Comparison of ENCODE assay signal across 8 cellular contexts in the genomic region with DNA sequence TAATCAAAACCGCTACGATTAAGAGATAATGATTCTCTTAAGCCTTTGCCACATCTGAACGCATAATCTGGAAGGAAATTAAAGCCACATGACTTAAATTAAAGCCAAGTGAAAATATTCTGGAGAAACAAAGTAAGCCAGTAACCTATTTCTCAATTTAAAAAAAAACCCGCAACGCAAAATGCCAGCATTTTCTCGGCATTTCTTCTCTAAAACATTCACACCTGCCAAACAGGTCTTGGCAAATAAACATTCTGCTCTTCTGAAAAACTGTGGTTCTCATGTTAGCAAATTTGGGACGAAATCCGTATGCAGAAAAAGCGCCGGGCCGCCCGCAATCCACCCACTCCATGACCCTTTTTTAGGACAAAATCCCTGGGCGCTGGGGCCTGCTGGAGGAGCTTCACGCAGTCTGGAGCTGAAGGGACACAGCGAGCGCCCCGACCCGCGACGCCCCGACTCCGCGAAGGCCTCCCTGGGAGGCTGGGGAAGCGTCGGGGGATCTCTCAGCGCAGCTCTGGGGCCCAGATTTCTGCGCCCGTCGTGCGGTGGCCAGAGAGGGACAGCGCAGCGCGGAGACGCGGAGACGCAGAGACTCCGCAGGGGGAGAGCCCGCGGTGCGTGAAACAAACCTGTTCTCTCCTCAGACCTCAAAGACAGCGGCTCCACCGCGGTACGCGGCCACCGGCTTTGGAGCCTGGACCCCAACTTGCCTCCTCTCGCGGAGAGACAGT. TPM values are rescaled to one million over a fixed set of nuclear protein-coding genes. Genes with fewer than 3 reads are reported as not detected.
DNase-seq lines count a peak whose midpoint lies in the region; ATAC-seq and TF ChIP-seq lines count a peak whose summit lies in the region.

No MANE protein-coding gene starts in this region.

- in situ Hi-C loops in G401 (cut with HindIII; ENCODE audit: low sequenced_read_pairs) = no loop called here

- H3K4me1 Mint-ChIP-seq in mesothelial cell of epicardium = peaks cover 57% of the 10 kb centered on the region

- H3K4me1 ChIP-seq in urinary bladder (ENCODE audit: insufficient read depth) = no peaks in the 10 kb centered on the region

- H3K36me3 ChIP-seq in urinary bladder (ENCODE audit: insufficient read depth) = no peaks in the 10 kb centered on the region

- peak overlapping the region; percentile 100 for H3K4me3 Mint-ChIP-seq in mesothelial cell of epicardium

- H3K27ac Mint-ChIP-seq in mesothelial cell of epicardium = peak overlapping the region; percentile 97

- peak; percentile 39 for ATAC-seq in GM21737 (IDR thresholded peaks at IDR 0.05; ENCODE audit: unreplicated experiment)

- peak overlapping the region; percentile 88 for H3K4me3 ChIP-seq in GM12875 (ENCODE audit: low read depth, low read length)
- H3K4me3 ChIP-seq in Jurkat, Clone E6-1 (ENCODE audit: low read length) = peak overlapping the region; percentile 92
- H3K4me3 ChIP-seq in urinary bladder (ENCODE audit: low read depth, low read length) = peak overlapping the region; percentile 79

- DNase-seq in Jurkat, Clone E6-1 (ENCODE audit: low read depth, low spot score) = peak; percentile 37
- DNase-seq in mesothelial cell of epicardium (ENCODE audit: low spot score in 2 of 2, unreplicated experiment in 2 of 2) (peak in 1 of 2 experiments; percentile 35), G401 (ENCODE audit: low spot score) (no peak), UCSD-AML1 (lab: John Stamatoyannopoulos, UW; ENCODE audit: unreplicated experiment) (no peak)

- H3K36me3 Mint-ChIP-seq in mesothelial cell of epicardium = peaks cover 23% of the 10 kb centered on the region

- H3K9me3 Mint-ChIP-seq in mesothelial cell of epicardium = no peaks in the 10 kb centered on the region

- H3K27ac ChIP-seq in cingulate gyrus (ENCODE audit: low read depth, low read length) (peak overlapping the region; percentile 67), urinary bladder (ENCODE audit: low read depth) (peak overlapping the region; percentile 78)

- WGBS in urinary bladder = 2% methylated on average over 48 of the region's 48 CpGs

- no peak for TF ChIP-seq CTCF in GM12875 (IDR thresholded peaks at IDR 0.05; ENCODE audit: borderline replicate concordance, insufficient read depth, low read depth, low read length)
- no peak for TF ChIP-seq CTCF in mesothelial cell of epicardium (IDR thresholded peaks at IDR 0.05; ENCODE audit: unreplicated experiment)

- no peaks in the 10 kb centered on the region for H3K27me3 Mint-ChIP-seq in mesothelial cell of epicardium (ENCODE audit: low read depth)

RNA-seq across cellular contexts. Expression of gene NKIRAS1, which starts 0.5 kb away (rescaled TPM):
- 8.1 TPM for polyA plus RNA-seq in Jurkat, Clone E6-1 (2012; ENCODE audit: insufficient read depth, insufficient read length)
- total RNA-seq in mesothelial cell of epicardium (8.0 to 8.7 TPM (median 8.1 TPM) in 3 replicates), urinary bladder (17.1 TPM)
- polyA plus RNA-seq in urinary bladder = 10.5 TPM
- 15.0 and 20.1 TPM in 2 replicates for total RNA-seq in G401 (2014; rRNA removed; shearing (Covaris generic))

RNA-seq across cellular contexts. Expression of gene RPL15, which starts 0.6 kb away (rescaled TPM):
- polyA plus RNA-seq in Jurkat, Clone E6-1 (2012; ENCODE audit: insufficient read depth, insufficient read length) = 3,355 TPM
- 1,989 to 2,052 TPM (median 2,046 TPM) in 3 replicates for total RNA-seq in mesothelial cell of epicardium
- total RNA-seq in urinary bladder = 2,735 TPM
- 3,715 TPM for polyA plus RNA-seq in urinary bladder
- total RNA-seq in G401 (2014; rRNA removed; shearing (Covaris generic)) = 5,783 and 6,412 TPM in 2 replicates

RNA-seq across cellular contexts. Expression of gene NR1D2, which starts 28.8 kb away (rescaled TPM):
- 8.2 TPM for polyA plus RNA-seq in Jurkat, Clone E6-1 (2012; ENCODE audit: insufficient read depth, insufficient read length)
- total RNA-seq in mesothelial cell of epicardium (26.1 to 29.2 TPM (median 27.3 TPM) in 3 replicates), urinary bladder (64.0 TPM)
- 16.6 TPM for polyA plus RNA-seq in urinary bladder
- 7.9 and 21.4 TPM in 2 replicates for total RNA-seq in G401 (2014; rRNA removed; shearing (Covaris generic))
